In the genomic region with DNA sequence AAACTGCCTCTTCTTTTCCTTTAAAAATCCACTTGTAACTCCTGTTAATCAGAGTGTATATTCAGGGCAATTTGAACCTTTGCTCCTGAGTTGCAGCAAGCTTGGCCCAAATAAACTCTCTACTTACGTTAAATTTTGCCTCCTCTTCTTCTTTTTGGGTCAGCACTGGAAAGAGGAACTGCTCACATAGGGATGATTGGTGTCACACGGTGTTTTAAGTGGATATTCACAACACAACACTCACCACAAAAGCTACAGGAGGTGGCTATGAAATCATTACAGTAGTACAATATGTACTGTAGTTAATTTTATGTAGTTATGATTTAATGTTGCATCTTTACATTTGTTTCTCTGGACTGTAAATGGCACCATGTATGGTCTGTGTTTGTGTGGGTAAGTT, we compare ENCODE assay signal across 16 cellular contexts.
"Had no signal": no experiment of that assay in that cellular context is flagged by ENCODE, and none has a peak within 500 bp of the region (broad histone marks: within the 10 kb centered on the region; RNA-seq: fewer than 3 reads in every experiment).

No MANE protein-coding gene starts in this region.

- H3K9me3 ChIP-seq: vagina had no signal

- FAIRE-seq: endometrium had no signal

- H3K27ac ChIP-seq: parathyroid adenoma, tibial artery, vagina had no signal

- ATAC-seq: esophagus mucosa; stimulated activated memory B cell treated with anti-CD40 and anti-IgM and Interleukin-4, amounts not matched to agents 10 μg/mL and 1 μg/mL and 100 μg/mL, for 72 hours had no signal

- H3K9ac ChIP-seq: parathyroid adenoma had no signal

- H3K79me2 ChIP-seq: parathyroid adenoma had no signal

- H3K4me3 ChIP-seq: lung, tibial artery, vagina had no signal

- H3K27me3 ChIP-seq: tibial artery, vagina had no signal

- DNase-seq: activated B cell treated with CpG ODN at 0.5 μM for 24 hours; activated CD4-positive, alpha-beta T cell treated with anti-CD3 and anti-CD28 coated beads for 48 hours; activated CD8-positive, alpha-beta memory T cell treated with anti-CD3 and anti-CD28 coated beads, Interleukin-2, amount 50 U/mL, for 4 hours; activated CD8-positive, alpha-beta T cell treated with anti-CD3 and anti-CD28 coated beads for 36 hours; activated gamma-delta T cell; activated T-cell treated with anti-CD3 and anti-CD28 coated beads, Interleukin-2, amount 50 U/mL, for 48 hours; islet precursor cell; naive B cell; stimulated activated CD4-positive, alpha-beta T cell treated with anti-CD3 and anti-CD28 coated beads, Interleukin-2, amount 100 ng/mL, for 48 hours; tibial artery had no signal

- H2AFZ ChIP-seq: parathyroid adenoma had no signal

- H3K4me1 ChIP-seq: parathyroid adenoma, tibial artery had no signal

- H3K36me3 ChIP-seq: vagina had no signal
